ENCODE assay signal across 15 cellular contexts in the genomic region with DNA sequence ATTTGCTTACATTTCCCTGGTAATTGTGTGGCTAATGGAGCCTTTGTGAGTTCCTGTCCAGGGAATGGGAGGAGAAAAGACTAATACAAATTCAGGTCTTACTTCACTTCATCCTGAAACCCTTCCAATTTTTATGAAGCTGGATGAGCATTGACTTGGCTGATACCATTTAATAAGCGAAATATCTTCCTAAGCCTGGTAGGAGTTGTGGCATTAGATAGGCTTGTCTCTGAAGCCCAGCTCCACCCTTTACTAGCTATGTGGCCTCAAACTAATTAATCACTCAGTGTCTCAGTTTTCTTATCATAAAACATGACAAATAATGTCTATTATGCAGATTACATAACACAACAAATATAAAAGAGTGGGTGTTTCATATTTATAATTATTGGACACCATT.
A peak's percentile ranks its signal among the peaks of the same experiment; 100 is the strongest.
DNase-seq lines count a peak whose midpoint lies in the region; ATAC-seq and TF ChIP-seq lines count a peak whose summit lies in the region.
"Had no signal": no experiment of that assay in that cellular context is flagged by ENCODE, and none has a peak within 500 bp of the region (broad histone marks: within the 10 kb centered on the region; RNA-seq: fewer than 3 reads in every experiment).

No MANE protein-coding gene starts in this region.

- peaks cover 6% of the 10 kb centered on the region for H3K27me3 Mint-ChIP-seq in activated T-cell treated with anti-CD3 and anti-CD28 coated beads, Interleukin-2, amount 50 U/mL, for 72 hours (ENCODE audit: low read depth)
- H3K27me3 Mint-ChIP-seq in activated T-cell treated with anti-CD3 and anti-CD28 coated beads, Interleukin-2, amount 50 U/mL, for 24 hours, result peaks cover 16% of the 10 kb centered on the region
- H3K27me3 Mint-ChIP-seq in natural killer cell (ENCODE audit: low read depth in 2 of 2), result peaks cover 0 to 2% of the 10 kb centered on the region in 2 donors

- no peak for TF ChIP-seq CTCF in natural killer cell (IDR thresholded peaks at IDR 0.05)

- peak overlapping the region; percentile 46 for H3K27ac Mint-ChIP-seq in activated T-cell treated with anti-CD3 and anti-CD28 coated beads, Interleukin-2, amount 50 U/mL, for 72 hours
- no peak overlapping the region for H3K27ac Mint-ChIP-seq in activated T-cell treated with anti-CD3 and anti-CD28 coated beads, Interleukin-2, amount 50 U/mL, for 24 hours
- no peak overlapping the region for H3K27ac Mint-ChIP-seq in natural killer cell
- H3K27ac Mint-ChIP-seq: CD8-positive, alpha-beta T cell; H9 had no signal

- H3K4me1 Mint-ChIP-seq in activated T-cell treated with anti-CD3 and anti-CD28 coated beads, Interleukin-2, amount 50 U/mL, for 72 hours (ENCODE audit: low read depth), result no peaks in the 10 kb centered on the region
- no peaks in the 10 kb centered on the region for H3K4me1 Mint-ChIP-seq in activated T-cell treated with anti-CD3 and anti-CD28 coated beads, Interleukin-2, amount 50 U/mL, for 24 hours (ENCODE audit: low read depth)
- no peaks in the 10 kb centered on the region for H3K4me1 Mint-ChIP-seq in natural killer cell
- H3K4me1 Mint-ChIP-seq: H9 had no signal

- H3K9me3 Mint-ChIP-seq in activated T-cell treated with anti-CD3 and anti-CD28 coated beads, Interleukin-2, amount 50 U/mL, for 72 hours, result peaks cover 2 to 11% of the 10 kb centered on the region in 2 donors
- H3K9me3 Mint-ChIP-seq in activated T-cell treated with anti-CD3 and anti-CD28 coated beads, Interleukin-2, amount 50 U/mL, for 24 hours, result peaks cover 4% of the 10 kb centered on the region
- peaks cover 0 to 2% of the 10 kb centered on the region in 2 donors for H3K9me3 Mint-ChIP-seq in natural killer cell

- peaks cover 0 to 3% of the 10 kb centered on the region in 2 donors for H3K36me3 Mint-ChIP-seq in activated T-cell treated with anti-CD3 and anti-CD28 coated beads, Interleukin-2, amount 50 U/mL, for 72 hours (ENCODE audit: insufficient read depth in 2 of 2)
- H3K36me3 Mint-ChIP-seq in activated T-cell treated with anti-CD3 and anti-CD28 coated beads, Interleukin-2, amount 50 U/mL, for 24 hours (ENCODE audit: low read depth), result no peaks in the 10 kb centered on the region
- H3K36me3 Mint-ChIP-seq in natural killer cell, result no peaks in the 10 kb centered on the region
- H3K36me3 Mint-ChIP-seq: CD8-positive, alpha-beta T cell had no signal

- no peak for DNase-seq in activated T-cell treated with anti-CD3 and anti-CD28 coated beads, Interleukin-2, amount 50 U/mL, for 72 hours
- DNase-seq in activated T-cell treated with anti-CD3 and anti-CD28 coated beads, Interleukin-2, amount 50 U/mL, for 24 hours, result no peak
- DNase-seq in OCI-M1 (lab: John Stamatoyannopoulos, UW) (peak; percentile 59), erythroblast (lab: John Stamatoyannopoulos, UW) (peak; percentile 35 to 73), natural killer cell (no peak)
- DNase-seq: 8988T; CD8-positive, alpha-beta T cell; DMS 273 treated with DMSO at 0.1 percent for 48 hours; DMS53; DND-41; EL; H9 had no signal

- no peak for ATAC-seq in activated T-cell treated with anti-CD3 and anti-CD28 coated beads, Interleukin-2, amount 50 U/mL, for 72 hours (replicated peaks in 1 of 2)
- ATAC-seq in natural killer cell, result no peak
- ATAC-seq in activated CD4-positive, CD25-positive, alpha-beta regulatory T cell treated with anti-CD3 and anti-CD28 coated beads, Interleukin-2, amount 50 U/mL, for 24 hours, result no peak
- no peak for ATAC-seq in GM21619 (IDR thresholded peaks at IDR 0.05; ENCODE audit: unreplicated experiment)
- ATAC-seq: CD8-positive, alpha-beta T cell; GM12878 had no signal

- no peak overlapping the region for H3K4me3 Mint-ChIP-seq in activated T-cell treated with anti-CD3 and anti-CD28 coated beads, Interleukin-2, amount 50 U/mL, for 72 hours
- no peak overlapping the region for H3K4me3 Mint-ChIP-seq in activated T-cell treated with anti-CD3 and anti-CD28 coated beads, Interleukin-2, amount 50 U/mL, for 24 hours
- H3K4me3 Mint-ChIP-seq in natural killer cell, result no peak overlapping the region
- H3K4me3 Mint-ChIP-seq: CD8-positive, alpha-beta T cell; H9 had no signal

- TF ChIP-seq POLR2A in erythroblast (IDR thresholded peaks at IDR 0.05; ENCODE audit: low read length), result no peak

- intact Hi-C loops in natural killer cell (cut with micrococcal nuclease), result no loop called here

Comparison
In these comparisons a context has a peak if more than half of its experiments do, and no peak if none do; other contexts are left out.
1. DNase-seq: peak in OCI-M1 (single experiment) and erythroblast (2 of 2); none in activated T-cell treated with anti-CD3 and anti-CD28 coated beads, Interleukin-2, amount 50 U/mL, for 72 hours (0 of 2), activated T-cell treated with anti-CD3 and anti-CD28 coated beads, Interleukin-2, amount 50 U/mL, for 24 hours (single experiment) and natural killer cell (single experiment).